ENCODE assay signal across 22 cellular contexts in genomic region chr6:100809346-100809745, GRCh38.
DNase-seq lines count a peak whose midpoint lies in the region; ATAC-seq and TF ChIP-seq lines count a peak whose summit lies in the region.
"Had no signal": no experiment of that assay in that cellular context is flagged by ENCODE, and none has a peak within 500 bp of the region (broad histone marks: within the 10 kb centered on the region; RNA-seq: fewer than 3 reads in every experiment).

No MANE protein-coding gene starts in this region.

- H3K36me3 Mint-ChIP-seq in activated CD4-positive, alpha-beta T cell treated with anti-CD3 and anti-CD28 coated beads, Interleukin-2, amount 10 ng/mL, durations not matched to agents 24 days and 14 days (ENCODE audit: low read depth): peaks cover 22% of the 10 kb centered on the region

- no peak overlapping the region for H3K4me2 ChIP-seq in mammary epithelial cell (ENCODE audit: insufficient read depth, low read depth, low read length)

- intact Hi-C loops in activated CD4-positive, alpha-beta T cell treated with anti-CD3 and anti-CD28 coated beads, Interleukin-2, amount 10 ng/mL, durations not matched to agents 24 days and 14 days (cut with micrococcal nuclease): no loop called here
- intact Hi-C loops in mammary epithelial cell (cut with micrococcal nuclease): no loop called here

- no peak overlapping the region for H3K27ac Mint-ChIP-seq in activated CD4-positive, alpha-beta T cell treated with anti-CD3 and anti-CD28 coated beads, Interleukin-2, amount 10 ng/mL, durations not matched to agents 24 days and 14 days
- H3K27ac Mint-ChIP-seq: stimulated activated memory B cell treated with anti-CD40 and anti-IgM and Interleukin-4, amounts not matched to agents 10 μg/mL and 1 μg/mL and 100 μg/mL, for 72 hours had no signal

- no peak overlapping the region for H3K4me3 ChIP-seq in mammary epithelial cell (replicated peaks in 1 of 3; ENCODE audit: insufficient read depth in 1 of 3, low read depth in 2 of 3, low read length in 3 of 3)
- H3K4me3 ChIP-seq: left lung, right atrium auricular region had no signal

- no peaks in the 10 kb centered on the region for H3K27me3 ChIP-seq in mammary epithelial cell (ENCODE audit: insufficient read depth, low read length)
- H3K27me3 ChIP-seq: BE2C, left lung, neutrophil, right atrium auricular region had no signal

- no peak overlapping the region for H3K9ac ChIP-seq in mammary epithelial cell (ENCODE audit: insufficient read depth, low read length)

- WGBS in mammary epithelial cell (ENCODE audit: low coverage, missing lambda C conversion rate): 82% methylated on average over 1 of the region's 1 CpG

- in situ Hi-C loops in mammary epithelial cell (cut with MboI; ENCODE audit: low sequenced_read_pairs in 2 of 2): no loop called here

- no TSS peak for BruUV-seq in mammary epithelial cell (replicated peaks; lab: Mats Ljungman, UMichigan)

- peak; percentile 29 for DNase-seq in DMS79 treated with DMSO at 0.1 percent for 48 hours (lab: John Stamatoyannopoulos, UW)
- no peak for DNase-seq in MV-4-11 (lab: John Stamatoyannopoulos, UW)
- DNase-seq in activated CD4-positive, alpha-beta T cell treated with anti-CD3 and anti-CD28 coated beads, Interleukin-2, amount 10 ng/mL, durations not matched to agents 24 days and 14 days: no peak
- DNase-seq in mammary epithelial cell: no peak
- no peak for DNase-seq in GDM1 (lab: John Stamatoyannopoulos, UW)
- DNase-seq: 8988T; activated naive CD4-positive, alpha-beta T cell; activated T-cell treated with anti-CD3 and anti-CD28 coated beads for 4 hours; anterior cingulate cortex; BE2C; central memory CD4-positive, alpha-beta T cell; left lung; NCI-H1694; NCI-H226 had no signal

- H3K4me1 ChIP-seq in mammary epithelial cell (ENCODE audit: insufficient read depth, low read length): no peaks in the 10 kb centered on the region
- H3K4me1 ChIP-seq: BE2C, left lung, right atrium auricular region had no signal

- no peaks in the 10 kb centered on the region for H3K9me3 ChIP-seq in mammary epithelial cell (replicated peaks; ENCODE audit: insufficient read depth, low read length)
- H3K9me3 ChIP-seq: BE2C, left lung, neutrophil, right atrium auricular region had no signal

- H4K20me1 ChIP-seq in mammary epithelial cell (ENCODE audit: insufficient read depth, low read length): no peaks in the 10 kb centered on the region

- peaks cover 78% of the 10 kb centered on the region for H3K79me2 ChIP-seq in mammary epithelial cell (ENCODE audit: insufficient read depth, low read length)

- no peaks in the 10 kb centered on the region for H3K27me3 Mint-ChIP-seq in activated CD4-positive, alpha-beta T cell treated with anti-CD3 and anti-CD28 coated beads, Interleukin-2, amount 10 ng/mL, durations not matched to agents 24 days and 14 days
- H3K27me3 Mint-ChIP-seq: stimulated activated memory B cell treated with anti-CD40 and anti-IgM and Interleukin-4, amounts not matched to agents 10 μg/mL and 1 μg/mL and 100 μg/mL, for 72 hours had no signal

- H3K27ac ChIP-seq in mammary epithelial cell (ENCODE audit: insufficient read depth, low read depth, low read length): no peak overlapping the region
- H3K27ac ChIP-seq: left lung, neutrophil, right atrium auricular region had no signal

- ATAC-seq in GM19463 (IDR thresholded peaks at IDR 0.05; ENCODE audit: unreplicated experiment): peak; percentile 65
- ATAC-seq in HG02885 (IDR thresholded peaks at IDR 0.05; ENCODE audit: poor library complexity, unreplicated experiment): peak; percentile 52
- peak; percentile 65 for ATAC-seq in HG03565 (IDR thresholded peaks at IDR 0.05; ENCODE audit: unreplicated experiment)
- ATAC-seq: esophagus mucosa; left lung; stimulated activated memory B cell treated with anti-CD40 and anti-IgM and Interleukin-4, amounts not matched to agents 10 μg/mL and 1 μg/mL and 100 μg/mL, for 72 hours had no signal

- CTCF ChIA-PET in mammary epithelial cell (lab: Charles Lee; ENCODE audit: low non-redundant PET): no interaction called here

- H3K36me3 ChIP-seq in mammary epithelial cell (ENCODE audit: insufficient read depth, low read length): peaks cover 1% of the 10 kb centered on the region
- H3K36me3 ChIP-seq: BE2C, neutrophil had no signal

- peaks cover 6% of the 10 kb centered on the region for H3K4me1 Mint-ChIP-seq in activated CD4-positive, alpha-beta T cell treated with anti-CD3 and anti-CD28 coated beads, Interleukin-2, amount 10 ng/mL, durations not matched to agents 24 days and 14 days

- H3K9me3 Mint-ChIP-seq in activated CD4-positive, alpha-beta T cell treated with anti-CD3 and anti-CD28 coated beads, Interleukin-2, amount 10 ng/mL, durations not matched to agents 24 days and 14 days: no peaks in the 10 kb centered on the region
- H3K9me3 Mint-ChIP-seq: HFFc6; stimulated activated memory B cell treated with anti-CD40 and anti-IgM and Interleukin-4, amounts not matched to agents 10 μg/mL and 1 μg/mL and 100 μg/mL, for 72 hours had no signal

- dilution Hi-C loops in mammary epithelial cell (cut with HindIII; ENCODE audit: low sequenced_read_pairs): no loop called here

- H3K4me3 Mint-ChIP-seq in activated CD4-positive, alpha-beta T cell treated with anti-CD3 and anti-CD28 coated beads, Interleukin-2, amount 10 ng/mL, durations not matched to agents 24 days and 14 days: no peak overlapping the region
- H3K4me3 Mint-ChIP-seq: stimulated activated memory B cell treated with anti-CD40 and anti-IgM and Interleukin-4, amounts not matched to agents 10 μg/mL and 1 μg/mL and 100 μg/mL, for 72 hours had no signal

- H2AFZ ChIP-seq in mammary epithelial cell (ENCODE audit: low read depth, low read length): no peak overlapping the region

- TF ChIP-seq CTCF in mammary epithelial cell (conservative IDR thresholded peaks at IDR 0.05 in 1 of 2, IDR thresholded peaks at IDR 0.05 in 1 of 2; ENCODE audit: extremely low read depth in 1 of 2, insufficient read depth in 1 of 2, low read depth in 1 of 2, low read length in 2 of 2): no peak
